In the genomic region with DNA sequence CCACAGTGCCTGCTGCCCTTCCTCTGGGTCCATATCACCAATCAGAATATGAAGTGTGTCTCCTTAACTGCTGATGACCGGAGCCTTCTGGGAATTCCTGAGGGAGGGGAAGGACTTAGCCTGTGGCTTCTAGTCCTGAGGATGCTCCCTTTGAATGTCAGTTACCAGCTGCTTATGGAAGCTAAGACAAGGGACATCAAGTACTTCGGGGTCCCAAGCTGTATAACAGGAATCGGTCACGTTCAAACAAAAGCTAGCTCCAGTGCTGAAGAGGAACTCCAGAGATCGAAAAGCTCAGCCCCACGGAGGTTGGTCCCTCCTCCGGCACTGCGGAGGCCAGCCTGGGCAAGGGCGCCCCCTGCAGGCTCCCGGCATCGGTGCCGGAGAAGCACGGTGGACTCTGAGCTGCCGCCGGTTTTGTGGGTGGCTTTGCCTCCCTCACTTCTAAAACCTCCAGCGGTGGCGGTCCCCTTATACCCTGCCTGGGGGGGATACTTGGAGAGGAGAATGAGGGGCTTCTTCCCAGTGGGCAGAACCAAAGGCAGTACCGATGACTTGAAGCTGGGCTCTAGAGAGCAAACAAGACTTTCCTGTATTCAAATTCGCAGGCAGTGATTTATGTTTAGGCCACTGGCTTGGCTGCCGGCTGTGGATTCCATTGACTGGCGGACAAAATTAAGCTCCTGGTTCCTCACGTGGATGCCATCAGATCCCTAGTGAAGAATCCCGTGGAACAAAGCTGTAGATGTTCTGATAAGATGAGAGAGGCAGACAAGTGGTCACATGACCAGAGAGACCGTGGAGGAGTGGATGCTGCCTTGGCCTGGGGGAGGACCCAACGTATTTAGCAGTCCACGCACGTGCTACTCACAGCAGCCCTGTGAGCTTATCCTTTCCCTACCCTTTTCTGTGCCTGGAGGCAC, we compare ENCODE assay signal across 8 cellular contexts. TPM values are rescaled to one million over a fixed set of nuclear protein-coding genes. Genes with fewer than 3 reads are reported as not detected.
DNase-seq lines count a peak whose midpoint lies in the region; ATAC-seq and FAIRE-seq lines count a peak whose summit lies in the region.

No MANE protein-coding gene starts in this region.

- H3K27me3 ChIP-seq in neuronal stem cell (ENCODE audit: control insufficient read depth in 3 of 3, insufficient read depth in 3 of 3, low read depth in 1 of 3, low read length in 3 of 3) (no peaks in the 10 kb centered on the region), stomach smooth muscle (ENCODE audit: control insufficient read depth in 1 of 2, insufficient read depth in 2 of 2, low read length in 2 of 2) (no peaks in the 10 kb centered on the region)

- peaks cover 0 to 1% of the 10 kb centered on the region in 2 donors for H3K9me3 ChIP-seq in neuronal stem cell (replicated peaks in 1 of 2; ENCODE audit: control insufficient read depth in 2 of 2, insufficient read depth in 1 of 2, low read depth in 1 of 2, low read length in 2 of 2)
- no peaks in the 10 kb centered on the region for H3K9me3 ChIP-seq in stomach smooth muscle (ENCODE audit: control insufficient read depth in 2 of 2, low read length in 2 of 2)

- H4K91ac ChIP-seq in neuronal stem cell (ENCODE audit: low read depth, low read length, poor library complexity) = no peak overlapping the region

- H2BK120ac ChIP-seq in neuronal stem cell (ENCODE audit: low read depth, low read length) = no peak overlapping the region

- no peak overlapping the region for H3K14ac ChIP-seq in neuronal stem cell (ENCODE audit: low read length)

- no peak overlapping the region for H2BK5ac ChIP-seq in neuronal stem cell (ENCODE audit: low read length)

- H2BK15ac ChIP-seq in neuronal stem cell (ENCODE audit: low read length) = peak overlapping the region; percentile 76

- H2BK12ac ChIP-seq in neuronal stem cell (ENCODE audit: low read length) = no peak overlapping the region

- no peak overlapping the region for H3K4ac ChIP-seq in neuronal stem cell (ENCODE audit: low read length)

- H3K4me3 ChIP-seq in neuronal stem cell (ENCODE audit: low read length in 2 of 2) = peak overlapping the region; percentile 44 to 70
- H3K4me3 ChIP-seq in stomach smooth muscle (ENCODE audit: low read length in 2 of 2) = peak overlapping the region; percentile 81 to 85

- no peak for FAIRE-seq in frontal cortex (lab: Jason Lieb, UNC)

- H3K18ac ChIP-seq in neuronal stem cell (ENCODE audit: low read length) = peak overlapping the region; percentile 62

- no peak overlapping the region for H4K8ac ChIP-seq in neuronal stem cell (ENCODE audit: low read depth, low read length)

- H3K36me3 ChIP-seq in neuronal stem cell (replicated peaks in 1 of 2; ENCODE audit: control insufficient read depth in 2 of 2, insufficient read depth in 2 of 2, low read length in 2 of 2) (no peaks in the 10 kb centered on the region), stomach smooth muscle (ENCODE audit: control insufficient read depth in 2 of 2, insufficient read depth in 2 of 2, low read length in 2 of 2) (no peaks in the 10 kb centered on the region)

- H2AFZ ChIP-seq in neuronal stem cell (ENCODE audit: low read length) = peak overlapping the region; percentile 79

- peak; percentile 85 for DNase-seq in DMS114 treated with DMSO at 0.1 percent for 48 hours (lab: John Stamatoyannopoulos, UW; ENCODE audit: unreplicated experiment)
- peak; percentile 78 for DNase-seq in M059J (ENCODE audit: low read depth)
- DNase-seq in SHP77 treated with DMSO at 0.1 percent for 48 hours (lab: John Stamatoyannopoulos, UW) = peak; percentile 70
- DNase-seq in activated naive CD4-positive, alpha-beta T cell (lab: John Stamatoyannopoulos, UW) = peak; percentile 79 to 89 (median 88)
- DNase-seq in frontal cortex (ENCODE audit: low spot score in 2 of 2) = peak; percentile 84 to 87
- DNase-seq in neuronal stem cell (ENCODE audit: low spot score) = peak; percentile 75

- H3K9ac ChIP-seq in neuronal stem cell (ENCODE audit: low read depth, low read length, poor library complexity) (no peak overlapping the region), stomach smooth muscle (ENCODE audit: low read length in 2 of 2) (peak overlapping the region; percentile 61 to 84)

- H3K23ac ChIP-seq in neuronal stem cell (ENCODE audit: low read depth, low read length, poor library complexity) = no peak overlapping the region

- H3K79me1 ChIP-seq in neuronal stem cell (ENCODE audit: low read depth, low read length) = no peaks in the 10 kb centered on the region

- H3K27ac ChIP-seq in neuronal stem cell (replicated peaks; ENCODE audit: low read length) = no peak overlapping the region
- H3K27ac ChIP-seq in stomach smooth muscle (ENCODE audit: low read length) = peak overlapping the region; percentile 31

- peaks cover 4 to 6% of the 10 kb centered on the region in 2 donors for H3K4me1 ChIP-seq in neuronal stem cell (ENCODE audit: control insufficient read depth in 2 of 2, insufficient read depth in 1 of 2, low read depth in 1 of 2, low read length in 2 of 2)
- H3K4me1 ChIP-seq in stomach smooth muscle (ENCODE audit: control insufficient read depth, insufficient read depth, low read length) = peaks cover 10% of the 10 kb centered on the region

- H2AK5ac ChIP-seq in neuronal stem cell (ENCODE audit: low read depth, low read length) = no peak overlapping the region

- peak overlapping the region; percentile 48 for H3K4me2 ChIP-seq in neuronal stem cell (ENCODE audit: insufficient read depth, low read length, poor library complexity, severe bottlenecking)

- no CpG with 5 or more reads among the region's 27 CpGs for WGBS in neuronal stem cell (ENCODE audit: extremely low coverage in 2 of 2, insufficient read length in 2 of 2, insufficient replicate concordance in 1 of 2), 2 donors

- ATAC-seq in GM21737 (IDR thresholded peaks at IDR 0.05; ENCODE audit: unreplicated experiment) = peak; percentile 92

RNA-seq across cellular contexts. Expression of gene UBR2, which starts 16.2 kb away (rescaled TPM):
- 13.2 and 24.3 TPM in 2 replicates for total RNA-seq in M059J (2014; rRNA removed; shearing (Covaris generic))
- total RNA-seq in frontal cortex = 37.1 TPM
- polyA plus RNA-seq in neuronal stem cell (2013, experiment 1 of 2) = 5.7 TPM
- polyA plus RNA-seq in neuronal stem cell (2013, experiment 2 of 2) = 5.6 TPM
